9 cellular contexts compared by ENCODE assay signal in the genomic region with DNA sequence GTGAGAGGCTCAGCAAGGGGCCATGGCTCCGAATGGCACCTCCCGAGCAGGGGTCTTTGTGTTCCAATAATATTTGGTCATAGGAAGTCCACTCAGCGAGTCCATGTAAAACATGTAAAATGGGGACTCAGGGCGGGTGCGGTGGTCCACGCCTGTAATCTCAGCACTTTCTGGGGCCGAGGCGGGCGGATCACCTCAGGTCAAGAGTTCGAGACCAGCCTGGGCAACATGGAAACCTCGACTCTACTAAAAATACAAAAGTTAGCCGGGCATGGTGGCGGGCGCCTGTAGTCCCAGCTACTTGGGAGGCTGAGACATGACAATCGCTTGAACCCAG. TPM values are rescaled to one million over a fixed set of nuclear protein-coding genes. Genes with fewer than 3 reads are reported as not detected.
DNase-seq lines count a peak whose midpoint lies in the region; ATAC-seq and TF ChIP-seq lines count a peak whose summit lies in the region.
"Had no signal": no experiment of that assay in that cellular context is flagged by ENCODE, and none has a peak within 500 bp of the region (broad histone marks: within the 10 kb centered on the region; RNA-seq: fewer than 3 reads in every experiment).

No MANE protein-coding gene starts in this region.

- TF ChIP-seq POLR2A in heart left ventricle (IDR thresholded peaks at IDR 0.05): no peak

- H3K27ac ChIP-seq in heart left ventricle: peak overlapping the region in 11 of 12 donors; percentile 27 to 85 (median 69)
- H3K27ac ChIP-seq in ascending aorta: no peak overlapping the region
- peak overlapping the region; percentile 2 to 73 for H3K27ac ChIP-seq in lung (ENCODE audit: low read depth in 1 of 2, low read length in 1 of 2)
- H3K27ac ChIP-seq in upper lobe of right lung: peak overlapping the region; percentile 63

- ATAC-seq in heart left ventricle: no peak
- no peak for ATAC-seq in Right ventricle myocardium superior (ENCODE audit: poor library complexity)
- ATAC-seq in lung (ENCODE audit: insufficient read depth, low FRiP score): no peak
- no peak for ATAC-seq in upper lobe of right lung
- no peak for ATAC-seq in GM18858 (IDR thresholded peaks at IDR 0.05; ENCODE audit: unreplicated experiment)

- H3K36me3 ChIP-seq in heart left ventricle (peaks cover 0 to 7% (median 0%) of the 10 kb centered on the region in 9 donors), ascending aorta (no peaks in the 10 kb centered on the region), lung (ENCODE audit: control insufficient read depth in 2 of 2, insufficient read depth in 2 of 2, low read length in 2 of 2) (peaks cover 0 to 5% of the 10 kb centered on the region in 2 donors), upper lobe of right lung (no peaks in the 10 kb centered on the region)

- WGBS in heart left ventricle, 4 donors: 79 to 91% (median 79%) methylated on average over 14 to 15 of the region's 15 CpGs
- 80 to 86% methylated on average over 15 of the region's 15 CpGs for WGBS in lung, 2 donors

- intact Hi-C loops in heart left ventricle (cut with DNase I) (loop anchor here in 2 of 10 donors (2.0 kb wide), 2 partner anchors 25 to 27 kb away; a partner anchor contains a TSS), Right ventricle myocardium superior (cut with DNase I) (no loop called here), ascending aorta (cut with DNase I) (loop anchor here (2.0 kb wide), 1 partner anchor 59 kb away; no protein-coding TSS in a partner anchor), upper lobe of right lung (cut with DNase I) (no loop called here)

- peak overlapping the region; percentile 27 to 68 (median 57) for H3K4me3 ChIP-seq in heart left ventricle
- H3K4me3 ChIP-seq in ascending aorta: peak overlapping the region; percentile 45 to 77
- peak overlapping the region; percentile 7 for H3K4me3 ChIP-seq in lung
- peak overlapping the region; percentile 51 for H3K4me3 ChIP-seq in upper lobe of right lung

- TF ChIP-seq CTCF in heart left ventricle (IDR thresholded peaks at IDR 0.05) (no peak), ascending aorta (IDR thresholded peaks at IDR 0.05) (no peak), lung (IDR thresholded peaks at IDR 0.05; ENCODE audit: control extremely low read depth, extremely low read depth) (no peak), upper lobe of right lung (IDR thresholded peaks at IDR 0.05) (no peak)

- DNase-seq in heart left ventricle (no peak), Right ventricle myocardium superior (no peak), ascending aorta (ENCODE audit: low spot score in 2 of 2) (no peak), lung (ENCODE audit: low spot score) (no peak), upper lobe of right lung (no peak), NCI-H446 (lab: John Stamatoyannopoulos, UW) (no peak), RPMI8226 (no peak)

- H3K27me3 ChIP-seq in heart left ventricle (no peaks in the 10 kb centered on the region), ascending aorta (no peaks in the 10 kb centered on the region), lung (ENCODE audit: control insufficient read depth, insufficient read depth) (no peaks in the 10 kb centered on the region), upper lobe of right lung (no peaks in the 10 kb centered on the region)

- H3K9me3 ChIP-seq in heart left ventricle (no peaks in the 10 kb centered on the region), ascending aorta (no peaks in the 10 kb centered on the region), lung (ENCODE audit: control insufficient read depth in 2 of 2, insufficient read depth in 1 of 2, low read length in 1 of 2) (no peaks in the 10 kb centered on the region), upper lobe of right lung (no peaks in the 10 kb centered on the region)

- H3K4me1 ChIP-seq in heart left ventricle (peaks cover 0 to 49% (median 35%) of the 10 kb centered on the region in 12 donors), ascending aorta (peaks cover 2 to 4% of the 10 kb centered on the region in 2 donors), lung (ENCODE audit: control insufficient read depth in 2 of 2, insufficient read depth in 2 of 2, low read length in 2 of 2) (peaks cover 8% of the 10 kb centered on the region in 2 donors), upper lobe of right lung (peaks cover 33% of the 10 kb centered on the region)

RNA-seq across cellular contexts. Expression of a gene that starts 26.4 kb away (rescaled TPM):
- 1 to 10 TPM in 8 of 9 donors, under 1 TPM in 1; 0.60 to 2.5 (median 1.7) TPM for total RNA-seq in heart left ventricle
- polyA plus RNA-seq in heart left ventricle: 1 to 10 TPM in 1 of 2 donors, under 1 TPM in 1; 0.91 to 1.1 TPM
- total RNA-seq in Right ventricle myocardium superior: 2.4 TPM
- 3.6 TPM for total RNA-seq in ascending aorta
- 1 to 10 TPM; 5.2 to 7.4 TPM for total RNA-seq in lung
- 10 to 100 TPM in 1 of 2 donors, 1 to 10 TPM in 1; 3.2 to 10.0 TPM for polyA plus RNA-seq in lung
- total RNA-seq in upper lobe of right lung: 17.2 TPM

RNA-seq across cellular contexts. Expression of a gene that starts 33.1 kb away (rescaled TPM):
- not detected for total RNA-seq in heart left ventricle
- polyA plus RNA-seq in heart left ventricle: not detected
- total RNA-seq in Right ventricle myocardium superior: not detected
- not detected for total RNA-seq in ascending aorta
- 1 to 10 TPM in 1 of 2 donors, under 1 TPM in 1; 0.40 to 3.0 TPM for total RNA-seq in lung
- 1 to 10 TPM; 1.3 to 6.2 TPM for polyA plus RNA-seq in lung
- total RNA-seq in upper lobe of right lung: 1.2 TPM
- total RNA-seq: pulmonary artery endothelial cell had no signal

RNA-seq across cellular contexts. Expression of a gene that starts 33.6 kb away (rescaled TPM):
- total RNA-seq in heart left ventricle (1 to 10 TPM in 1 of 9 donors, under 1 TPM in 5, not detected in 3; 0.12 to 1.8 (median 0.47) TPM), Right ventricle myocardium superior (not detected), ascending aorta (not detected), lung (1 to 10 TPM; 4.1 to 4.9 TPM), upper lobe of right lung (1.9 TPM)
- polyA plus RNA-seq in heart left ventricle (under 1 TPM; 0.17 to 0.23 TPM), lung (1 to 10 TPM; 1.2 to 1.3 TPM)

Comparison
In these comparisons a context has a peak if more than half of its experiments do, and no peak if none do; other contexts are left out.
1. H3K27ac ChIP-seq: peak in heart left ventricle (11 of 12), lung (2 of 2) and upper lobe of right lung (single experiment); none in ascending aorta (0 of 2).
2. H3K4me3 ChIP-seq: peak in every context shown above with its lines; median percentile 61 in ascending aorta; 57 in heart left ventricle; 51 in upper lobe of right lung; 7 in lung.